10 cellular contexts compared by ENCODE assay signal in genomic region chr10:63491558-63492316, GRCh38. TPM values are rescaled to one million over a fixed set of nuclear protein-coding genes. Genes with fewer than 3 reads are reported as not detected.
A peak's percentile ranks its signal among the peaks of the same experiment; 100 is the strongest.
DNase-seq lines count a peak whose midpoint lies in the region; ATAC-seq and TF ChIP-seq lines count a peak whose summit lies in the region.
"Had no signal": no experiment of that assay in that cellular context is flagged by ENCODE, and none has a peak within 500 bp of the region (broad histone marks: within the 10 kb centered on the region; RNA-seq: fewer than 3 reads in every experiment).

No MANE protein-coding gene starts in this region.

- H3K79me1 ChIP-seq in H9 (ENCODE audit: insufficient read depth, low read depth, low read length, poor library complexity, severe bottlenecking) = peaks cover 6% of the 10 kb centered on the region

- no peaks in the 10 kb centered on the region for H3K4me1 ChIP-seq in H9 (ENCODE audit: insufficient read depth, low read length)
- peaks cover 9 to 16% of the 10 kb centered on the region in 2 donors for H3K4me1 ChIP-seq in ascending aorta
- H3K4me1 ChIP-seq in skeletal muscle tissue (ENCODE audit: control insufficient read depth in 3 of 3, insufficient read depth in 3 of 3, low read length in 3 of 3) = peaks cover 0 to 4% (median 2%) of the 10 kb centered on the region in 3 donors

- H3K27ac ChIP-seq in H9 (ENCODE audit: insufficient read length, low read depth, low read length) (no peak overlapping the region), ascending aorta (peak overlapping the region; percentile 72 to 83), skeletal muscle tissue (ENCODE audit: low read depth, low read length) (peak overlapping the region; percentile 49)

- H3K4me2 ChIP-seq in H9 (ENCODE audit: insufficient read depth, insufficient read length, low read length) = no peak overlapping the region

- DNase-seq in H9 (no peak), ascending aorta (ENCODE audit: low spot score in 2 of 2) (peak in 1 of 2 donors; percentile 76), left ventricle myocardium superior (peak; percentile 40), superior temporal gyrus (ENCODE audit: extremely low spot score) (no peak), nucleus accumbens (lab: John Stamatoyannopoulos, UW) (no peak), NCI-H748 (lab: John Stamatoyannopoulos, UW; ENCODE audit: unreplicated experiment) (no peak)
- no peak for DNase-seq in activated CD8-positive, alpha-beta T cell treated with anti-CD3 and anti-CD28 coated beads, Interleukin-2, amount 10 ng/mL, durations not matched to agents 7 days and 5 days
- DNase-seq: stimulated activated CD4-positive, alpha-beta T cell treated with anti-CD3 and anti-CD28 coated beads, Interleukin-1b, Interleukin-23, amount 100 ng/mL, for 48 hours had no signal

- peaks cover 8 to 9% of the 10 kb centered on the region in 2 experiments for H3K9me3 Mint-ChIP-seq in H9
- H3K9me3 Mint-ChIP-seq in activated CD8-positive, alpha-beta T cell treated with anti-CD3 and anti-CD28 coated beads, Interleukin-2, amount 10 ng/mL, durations not matched to agents 7 days and 5 days (ENCODE audit: insufficient read depth) = no peaks in the 10 kb centered on the region

- no peak overlapping the region for H3K4me3 Mint-ChIP-seq in H9
- H3K4me3 Mint-ChIP-seq in activated CD8-positive, alpha-beta T cell treated with anti-CD3 and anti-CD28 coated beads, Interleukin-2, amount 10 ng/mL, durations not matched to agents 7 days and 5 days = no peak overlapping the region

- POLR2A ChIA-PET in activated CD8-positive, alpha-beta T cell treated with anti-CD3 and anti-CD28 coated beads, Interleukin-2, amount 10 ng/mL, durations not matched to agents 7 days and 5 days (lab: Charles Lee) = no interaction called here

- H3K23ac ChIP-seq in H9 (ENCODE audit: insufficient read length, low read depth, low read length) = no peak overlapping the region

- H4K91ac ChIP-seq in H9 (ENCODE audit: insufficient read length, low read depth, low read length) = no peak overlapping the region

- no peak overlapping the region for H3K14ac ChIP-seq in H9 (ENCODE audit: insufficient read depth, low read length)

- no peak overlapping the region for H2AK5ac ChIP-seq in H9 (ENCODE audit: insufficient read length, low read length)

- H3K23me2 ChIP-seq in H9 (ENCODE audit: insufficient read length, low read depth, low read length, poor library complexity, severe bottlenecking) = no peaks in the 10 kb centered on the region

- no peaks in the 10 kb centered on the region for H4K20me1 ChIP-seq in H9 (ENCODE audit: control insufficient read depth, insufficient read depth, insufficient read length)

- no CpG with 5 or more reads among the region's 8 CpGs for WGBS in H9 (ENCODE audit: extremely low coverage, insufficient read length, low lambda C conversion rate)

- CTCF ChIA-PET in activated CD8-positive, alpha-beta T cell treated with anti-CD3 and anti-CD28 coated beads, Interleukin-2, amount 10 ng/mL, durations not matched to agents 7 days and 5 days (lab: Charles Lee) = no interaction called here

- H3K4me1 Mint-ChIP-seq in H9 = peaks cover 11 to 17% of the 10 kb centered on the region in 2 experiments
- H3K4me1 Mint-ChIP-seq in activated CD8-positive, alpha-beta T cell treated with anti-CD3 and anti-CD28 coated beads, Interleukin-2, amount 10 ng/mL, durations not matched to agents 7 days and 5 days (ENCODE audit: low read depth) = no peaks in the 10 kb centered on the region

- peak overlapping the region; percentile 7 to 90 (median 74); a peak in 6 of 7 replicates for H3K27ac Mint-ChIP-seq in H9
- H3K27ac Mint-ChIP-seq in activated CD8-positive, alpha-beta T cell treated with anti-CD3 and anti-CD28 coated beads, Interleukin-2, amount 10 ng/mL, durations not matched to agents 7 days and 5 days = no peak overlapping the region

- H4K8ac ChIP-seq in H9 (replicated peaks; ENCODE audit: insufficient read length, low read depth, low read length) = no peak overlapping the region

- no peak overlapping the region for H3K56ac ChIP-seq in H9 (ENCODE audit: insufficient read length, low read depth, low read length)

- H3K9ac ChIP-seq in H9 (ENCODE audit: extremely low read depth, insufficient read length, low read length) = no peak overlapping the region
- H3K9ac ChIP-seq in skeletal muscle tissue (ENCODE audit: low read depth in 1 of 3, low read length in 3 of 3) = no peak overlapping the region

- H2BK15ac ChIP-seq in H9 (ENCODE audit: low read depth, low read length) = no peak overlapping the region

- no peak overlapping the region for H2BK5ac ChIP-seq in H9 (ENCODE audit: insufficient read length, low read length)

- no peaks in the 10 kb centered on the region for H3K27me3 Mint-ChIP-seq in H9 (ENCODE audit: low read depth)
- no peaks in the 10 kb centered on the region for H3K27me3 Mint-ChIP-seq in activated CD8-positive, alpha-beta T cell treated with anti-CD3 and anti-CD28 coated beads, Interleukin-2, amount 10 ng/mL, durations not matched to agents 7 days and 5 days (ENCODE audit: low read depth)

- no peak overlapping the region for H3K4ac ChIP-seq in H9 (ENCODE audit: low read depth, low read length)

- peak; percentile 94 for ATAC-seq in left ventricle myocardium superior
- no peak for ATAC-seq in activated CD8-positive, alpha-beta T cell treated with anti-CD3 and anti-CD28 coated beads, Interleukin-2, amount 10 ng/mL, durations not matched to agents 7 days and 5 days
- ATAC-seq: GM12878 had no signal

- H3K9me3 ChIP-seq in H9 (ENCODE audit: control insufficient read depth, low read depth, low read length) (no peaks in the 10 kb centered on the region), ascending aorta (no peaks in the 10 kb centered on the region), skeletal muscle tissue (ENCODE audit: control insufficient read depth in 3 of 3, low read length in 3 of 3) (no peaks in the 10 kb centered on the region)

- H3K79me2 ChIP-seq in H9 (ENCODE audit: insufficient read depth, low read length) = no peaks in the 10 kb centered on the region; the same call in 1 of the 2 replicates

- no peak overlapping the region for H4K5ac ChIP-seq in H9 (ENCODE audit: insufficient read length, low read depth, low read length)

- no peak overlapping the region for H3K18ac ChIP-seq in H9 (ENCODE audit: insufficient read length, low read depth, low read length)

- intact Hi-C loops in ascending aorta (cut with DNase I) = no loop called here
- intact Hi-C loops in left ventricle myocardium superior (cut with micrococcal nuclease) = no loop called here

- peaks cover 6 to 33% (median 23%) of the 10 kb centered on the region in 3 experiments; a peak in 6 of 7 replicates for H3K36me3 Mint-ChIP-seq in H9 (ENCODE audit: insufficient read depth in 1 of 3, low read depth in 3 of 3)
- peaks cover 3% of the 10 kb centered on the region for H3K36me3 Mint-ChIP-seq in activated CD8-positive, alpha-beta T cell treated with anti-CD3 and anti-CD28 coated beads, Interleukin-2, amount 10 ng/mL, durations not matched to agents 7 days and 5 days (ENCODE audit: low read depth)

- peak overlapping the region; percentile 24 to 38 for H3K4me3 ChIP-seq in ascending aorta
- peak overlapping the region in 1 of 3 donors; percentile 5 for H3K4me3 ChIP-seq in skeletal muscle tissue (ENCODE audit: low read length in 3 of 3)
- H3K4me3 ChIP-seq: GM12878 had no signal

- H3K27me3 ChIP-seq in H9 (ENCODE audit: insufficient read depth, low read length) = no peaks in the 10 kb centered on the region
- H3K27me3 ChIP-seq in ascending aorta = no peaks in the 10 kb centered on the region
- H3K27me3 ChIP-seq in skeletal muscle tissue (ENCODE audit: control insufficient read depth in 3 of 3, insufficient read depth in 3 of 3, low read length in 3 of 3) = no peaks in the 10 kb centered on the region

- no peak overlapping the region for H2BK20ac ChIP-seq in H9 (ENCODE audit: low read depth, low read length, poor library complexity, severe bottlenecking)

- H2AFZ ChIP-seq in H9 (ENCODE audit: low read length) = no peak overlapping the region

- TF ChIP-seq CTCF in H9 (conservative IDR thresholded peaks at IDR 0.05) (no peak), ascending aorta (IDR thresholded peaks at IDR 0.05) (no peak)

- H3T11ph ChIP-seq in H9 (ENCODE audit: low read length) = no peak overlapping the region

- H3K36me3 ChIP-seq in ascending aorta (no peaks in the 10 kb centered on the region), skeletal muscle tissue (ENCODE audit: control insufficient read depth in 3 of 3, insufficient read depth in 3 of 3, low read length in 3 of 3) (no peaks in the 10 kb centered on the region)

- no peak overlapping the region for H2BK12ac ChIP-seq in H9 (ENCODE audit: insufficient read length, low read depth, low read length)

- H2BK120ac ChIP-seq in H9 (ENCODE audit: low read depth, low read length, poor library complexity, severe bottlenecking) = no peak overlapping the region

RNA-seq across cellular contexts. Expression of gene JMJD1C, which starts 26.0 kb away (rescaled TPM):
- total RNA-seq in H9 (2021) (195 and 200 TPM in 2 replicates), ascending aorta (65.0 TPM), left ventricle myocardium superior (32.7 TPM), skeletal muscle tissue (90.8 TPM)
- 10 to 100 TPM; 63.0 to 65.1 TPM for total RNA-seq in activated CD8-positive, alpha-beta T cell treated with anti-CD3 and anti-CD28 coated beads, Interleukin-2, amount 10 ng/mL, durations not matched to agents 7 days and 5 days

RNA-seq across cellular contexts. Expression of gene REEP3, which starts 29.5 kb away (rescaled TPM):
- 21.4 and 23.8 TPM in 2 replicates for total RNA-seq in H9 (2021)
- total RNA-seq in ascending aorta = 41.1 TPM
- 17.4 TPM for total RNA-seq in left ventricle myocardium superior
- 13.6 TPM for total RNA-seq in skeletal muscle tissue
- total RNA-seq in activated CD8-positive, alpha-beta T cell treated with anti-CD3 and anti-CD28 coated beads, Interleukin-2, amount 10 ng/mL, durations not matched to agents 7 days and 5 days = 10 to 100 TPM; 17.5 to 17.6 TPM
